Comparison of ENCODE assay signal across 1 cellular context in the genomic region with DNA sequence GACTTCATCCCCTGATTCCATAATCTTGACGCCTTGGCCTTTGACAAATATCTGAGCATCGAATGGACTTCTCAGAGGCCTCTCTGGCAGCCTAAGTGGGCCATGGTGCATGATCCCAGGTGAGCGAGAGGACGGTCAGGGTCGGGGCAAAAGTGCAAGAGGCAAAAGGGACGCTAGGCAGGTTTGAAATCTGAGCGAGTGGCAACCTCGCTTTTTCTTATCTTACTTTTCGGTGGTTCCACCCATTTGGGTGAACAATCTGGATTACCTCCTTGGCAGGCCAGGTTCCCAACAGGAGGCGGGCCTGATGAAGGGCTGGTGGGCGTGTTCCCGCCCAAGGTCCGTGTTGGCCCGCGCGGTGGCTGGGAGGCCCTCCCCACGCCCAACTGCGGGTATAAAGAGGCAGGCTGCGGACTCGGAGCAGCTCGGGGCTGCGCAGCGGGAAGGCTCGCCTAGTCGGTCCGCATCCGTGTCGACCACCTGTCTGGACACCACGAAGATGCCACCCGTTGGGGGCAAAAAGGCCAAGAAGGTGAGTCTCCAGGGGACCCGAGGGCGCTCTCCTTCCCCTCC.
TF ChIP-seq lines count a peak whose summit lies in the region.

TSS of gene BHMT (plus strand) at position 423 of the 573 bp plus-strand sequence. CDS start at position 500, 77 bp downstream.

TF ChIP-seq in neural cell, 6 proteins besides CTCF, POLR2A, EP300 and RAD21:
- TF ChIP-seq, protein P1, sequence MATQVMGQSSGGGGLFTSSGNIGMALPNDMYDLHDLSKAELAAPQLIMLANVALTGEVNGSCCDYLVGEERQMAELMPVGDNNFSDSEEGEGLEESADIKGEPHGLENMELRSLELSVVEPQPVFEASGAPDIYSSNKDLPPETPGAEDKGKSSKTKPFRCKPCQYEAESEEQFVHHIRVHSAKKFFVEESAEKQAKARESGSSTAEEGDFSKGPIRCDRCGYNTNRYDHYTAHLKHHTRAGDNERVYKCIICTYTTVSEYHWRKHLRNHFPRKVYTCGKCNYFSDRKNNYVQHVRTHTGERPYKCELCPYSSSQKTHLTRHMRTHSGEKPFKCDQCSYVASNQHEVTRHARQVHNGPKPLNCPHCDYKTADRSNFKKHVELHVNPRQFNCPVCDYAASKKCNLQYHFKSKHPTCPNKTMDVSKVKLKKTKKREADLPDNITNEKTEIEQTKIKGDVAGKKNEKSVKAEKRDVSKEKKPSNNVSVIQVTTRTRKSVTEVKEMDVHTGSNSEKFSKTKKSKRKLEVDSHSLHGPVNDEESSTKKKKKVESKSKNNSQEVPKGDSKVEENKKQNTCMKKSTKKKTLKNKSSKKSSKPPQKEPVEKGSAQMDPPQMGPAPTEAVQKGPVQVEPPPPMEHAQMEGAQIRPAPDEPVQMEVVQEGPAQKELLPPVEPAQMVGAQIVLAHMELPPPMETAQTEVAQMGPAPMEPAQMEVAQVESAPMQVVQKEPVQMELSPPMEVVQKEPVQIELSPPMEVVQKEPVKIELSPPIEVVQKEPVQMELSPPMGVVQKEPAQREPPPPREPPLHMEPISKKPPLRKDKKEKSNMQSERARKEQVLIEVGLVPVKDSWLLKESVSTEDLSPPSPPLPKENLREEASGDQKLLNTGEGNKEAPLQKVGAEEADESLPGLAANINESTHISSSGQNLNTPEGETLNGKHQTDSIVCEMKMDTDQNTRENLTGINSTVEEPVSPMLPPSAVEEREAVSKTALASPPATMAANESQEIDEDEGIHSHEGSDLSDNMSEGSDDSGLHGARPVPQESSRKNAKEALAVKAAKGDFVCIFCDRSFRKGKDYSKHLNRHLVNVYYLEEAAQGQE (IDR thresholded peaks at IDR 0.05; ENCODE audit: borderline replicate concordance): no peak
- TF ChIP-seq SMC3 (conservative IDR thresholded peaks at IDR 0.05; ENCODE audit: poor library complexity) (no peak), TAF1 (IDR thresholded peaks at IDR 0.05; ENCODE audit: low read depth) (no peak), EZH2 (IDR thresholded peaks at IDR 0.05; ENCODE audit: borderline replicate concordance, insufficient read depth, low read length, poor library complexity, severe bottlenecking) (no peak), POLR2AphosphoS5 (IDR thresholded peaks at IDR 0.05) (no peak), MXI1 (conservative IDR thresholded peaks at IDR 0.05; ENCODE audit: poor library complexity, severe bottlenecking) (no peak)
TF ChIP-seq in neural cell: peak in this region for 0.
